In genomic region chr10:22455068-22455467, GRCh38 we compare ENCODE assay signal across 1 cellular context.
TF ChIP-seq lines count a peak whose summit lies in the region.

No MANE protein-coding gene starts in this region.

TF ChIP-seq in GM12878, 131 proteins besides CTCF, POLR2A, EP300 and RAD21 (continued from another document):
- no peak for TF ChIP-seq ZBED1 (IDR thresholded peaks at IDR 0.05; ENCODE audit: borderline replicate concordance)
- no peak for TF ChIP-seq NFXL1 (IDR thresholded peaks at IDR 0.05; ENCODE audit: borderline replicate concordance)
- TF ChIP-seq JUNB (IDR thresholded peaks at IDR 0.05): peak; percentile 27; the same call in 1 of the 2 replicates
- TF ChIP-seq IRF5 (IDR thresholded peaks at IDR 0.05; ENCODE audit: borderline replicate concordance): no peak
- TF ChIP-seq FOXM1 (IDR thresholded peaks at IDR 0.05; ENCODE audit: low read depth, low read length): peak; percentile 28; the same call in 1 of the 2 replicates
- peak; percentile 78 for TF ChIP-seq PKNOX1 (IDR thresholded peaks at IDR 0.05)
- no peak for TF ChIP-seq IRF3 (IDR thresholded peaks at IDR 0.05)
TF ChIP-seq in GM12878: peak in this region for 6.
